8 cellular contexts compared by ENCODE assay signal in the genomic region with DNA sequence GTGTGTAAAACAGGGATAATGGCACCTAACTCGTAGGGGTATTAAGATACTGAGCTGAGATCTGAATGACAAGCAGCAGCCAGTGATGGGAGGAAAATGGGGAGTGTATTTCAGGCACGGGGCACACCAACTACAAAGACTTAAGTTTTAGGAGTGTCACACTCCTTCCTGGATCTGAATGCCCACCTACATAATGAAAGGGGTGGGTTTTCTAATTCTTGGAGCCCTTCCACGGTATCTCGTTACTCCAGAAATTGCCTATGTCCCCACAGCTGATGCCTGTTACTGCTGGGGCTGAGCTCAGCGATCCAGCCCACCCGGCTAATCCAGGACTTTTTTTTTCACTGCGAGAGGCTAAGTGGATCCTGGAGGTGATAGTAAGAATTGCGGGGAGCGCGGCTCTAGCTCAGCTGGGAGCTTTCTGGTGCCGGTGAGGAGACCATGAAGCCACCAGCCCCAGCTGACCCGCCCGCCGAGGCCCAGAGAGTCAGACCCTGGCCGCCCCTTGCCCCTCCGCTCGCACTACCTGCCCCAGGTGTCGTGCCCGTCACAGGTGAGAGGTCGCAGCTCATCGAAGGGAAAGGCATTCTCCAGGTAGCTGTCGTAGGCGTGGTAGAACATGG. TPM values are rescaled to one million over a fixed set of nuclear protein-coding genes. Genes with fewer than 3 reads are reported as not detected.
DNase-seq lines count a peak whose midpoint lies in the region; ATAC-seq and TF ChIP-seq lines count a peak whose summit lies in the region.

No MANE protein-coding gene starts in this region.

- peaks cover 15 to 24% of the 10 kb centered on the region in 2 donors for H3K36me3 Mint-ChIP-seq in activated naive CD4-positive, alpha-beta T cell treated with anti-CD3 and anti-CD28 coated beads, Interleukin-2, amount 50 U/mL, for 72 hours

- H3K27ac ChIP-seq in right cardiac atrium (ENCODE audit: low read length), result peak overlapping the region; percentile 48
- peak overlapping the region; percentile 76 to 82 (median 79) for H3K27ac ChIP-seq in sigmoid colon

- ATAC-seq in activated naive CD4-positive, alpha-beta T cell treated with anti-CD3 and anti-CD28 coated beads, Interleukin-2, amount 50 U/mL, for 72 hours, result peak; percentile 12 to 35
- ATAC-seq in right cardiac atrium (peak; percentile 15 to 35), HG02885 (IDR thresholded peaks at IDR 0.05; ENCODE audit: poor library complexity, unreplicated experiment) (no peak)

- H3K9me3 ChIP-seq in right cardiac atrium (ENCODE audit: control insufficient read depth, low read length), result no peaks in the 10 kb centered on the region
- H3K9me3 ChIP-seq in sigmoid colon, result no peaks in the 10 kb centered on the region

- H3K36me3 ChIP-seq in sigmoid colon, result peaks cover 0 to 26% (median 9%) of the 10 kb centered on the region in 4 donors

- no peak for TF ChIP-seq POLR2A in sigmoid colon (IDR thresholded peaks at IDR 0.05)

- no peaks in the 10 kb centered on the region for H3K4me1 ChIP-seq in right cardiac atrium (ENCODE audit: control insufficient read depth, insufficient read depth, low read length)
- peaks cover 0 to 29% (median 20%) of the 10 kb centered on the region in 4 donors for H3K4me1 ChIP-seq in sigmoid colon

- intact Hi-C loops in right cardiac atrium (cut with DNase I), result loop anchor here in 3 of 4 donors (5.0 to 10.0 kb wide), 2 partner anchors 58 to 61 kb away; no protein-coding TSS in a partner anchor
- intact Hi-C loops in sigmoid colon (cut with DNase I), result loop anchor here (5.0 kb wide), 2 partner anchors 54 to 291 kb away; partner anchors contain the start of genes GDF5 and TRPC4AP
- intact Hi-C loops in posterior cingulate gyrus (cut with DNase I), result loop anchor here (2.0 to 5.0 kb wide), 4 partner anchors 54 to 274 kb away; partner anchors contain the start of genes GGT7, MMP24OS and TRPC4AP

- H3K4me3 ChIP-seq in right cardiac atrium (ENCODE audit: low read length) (peak overlapping the region; percentile 52), sigmoid colon (peak overlapping the region; percentile 60 to 75 (median 70))

- peak overlapping the region; percentile 97 to 98 for H3K27ac Mint-ChIP-seq in activated naive CD4-positive, alpha-beta T cell treated with anti-CD3 and anti-CD28 coated beads, Interleukin-2, amount 50 U/mL, for 72 hours

- H3K9me3 Mint-ChIP-seq in activated naive CD4-positive, alpha-beta T cell treated with anti-CD3 and anti-CD28 coated beads, Interleukin-2, amount 50 U/mL, for 72 hours, result no peaks in the 10 kb centered on the region

- TF ChIP-seq CTCF in sigmoid colon (IDR thresholded peaks at IDR 0.05), result peak in 1 of 4 experiments; percentile 20

- no peak for TF ChIP-seq EP300 in sigmoid colon (IDR thresholded peaks at IDR 0.05)

- peak; percentile 5 to 14 for DNase-seq in stimulated activated CD4-positive, alpha-beta T cell treated with anti-CD3 and anti-CD28 coated beads, Interleukin-4, amount 100 ng/mL, for 48 hours (ENCODE audit: low read depth in 2 of 2)
- DNase-seq in stimulated activated CD4-positive, alpha-beta T cell treated with anti-CD3 and anti-CD28 coated beads, Interleukin-4, amount 100 ng/mL, for 24 hours, result no peak
- DNase-seq in M059J (ENCODE audit: low read depth) (peak; percentile 46), right cardiac atrium (peak in 2 of 3 donors; percentile 61 to 70), sigmoid colon (no peak), posterior cingulate gyrus (no peak)
- DNase-seq in activated naive CD4-positive, alpha-beta T cell treated with anti-CD3 and anti-CD28 coated beads, Interleukin-2, amount 50 U/mL, for 72 hours (ENCODE audit: low spot score in 2 of 2), result peak in 1 of 2 donors; percentile 15

- H3K27me3 ChIP-seq in right cardiac atrium (ENCODE audit: control insufficient read depth, insufficient read depth), result no peaks in the 10 kb centered on the region
- H3K27me3 ChIP-seq in sigmoid colon, result no peaks in the 10 kb centered on the region

- 6% methylated on average over 23 of the region's 23 CpGs for WGBS in right cardiac atrium
- 2 to 5% methylated on average over 23 of the region's 23 CpGs for WGBS in sigmoid colon, 2 donors

RNA-seq across cellular contexts. Expression of gene EDEM2, which starts 0.7 kb away (rescaled TPM):
- 54.5 and 80.3 TPM in 2 replicates for total RNA-seq in M059J (2014; rRNA removed; shearing (Covaris generic))
- total RNA-seq in activated naive CD4-positive, alpha-beta T cell treated with anti-CD3 and anti-CD28 coated beads, Interleukin-2, amount 50 U/mL, for 72 hours, result 10 to 100 TPM; 12.2 to 17.1 TPM
- total RNA-seq in right cardiac atrium, result 10 to 100 TPM; 15.1 to 25.9 (median 15.4) TPM
- polyA plus RNA-seq in right cardiac atrium, result 11.8 TPM
- total RNA-seq in sigmoid colon, result 10 to 100 TPM in 1 of 4 donors, 1 to 10 TPM in 3; 8.4 to 14.3 (median 8.8) TPM
- 10 to 100 TPM; 10.8 to 24.9 (median 15.0) TPM for polyA plus RNA-seq in sigmoid colon

RNA-seq across cellular contexts. Expression of gene PROCR, which starts 25.5 kb away (rescaled TPM):
- 58.9 and 60.0 TPM in 2 replicates for total RNA-seq in M059J (2014; rRNA removed; shearing (Covaris generic))
- total RNA-seq in activated naive CD4-positive, alpha-beta T cell treated with anti-CD3 and anti-CD28 coated beads, Interleukin-2, amount 50 U/mL, for 72 hours, result 1 to 10 TPM; 2.3 to 3.1 TPM
- 10 to 100 TPM; 12.9 to 43.7 (median 22.4) TPM for total RNA-seq in right cardiac atrium
- polyA plus RNA-seq in right cardiac atrium, result 28.0 TPM
- total RNA-seq in sigmoid colon, result 10 to 100 TPM; 12.4 to 53.5 (median 33.8) TPM
- polyA plus RNA-seq in sigmoid colon, result 10 to 100 TPM; 12.9 to 22.8 (median 17.6) TPM

RNA-seq across cellular contexts. Expression of gene TRPC4AP, which starts 53.8 kb away (rescaled TPM):
- 90.6 and 94.4 TPM in 2 replicates for total RNA-seq in M059J (2014; rRNA removed; shearing (Covaris generic))
- total RNA-seq in activated naive CD4-positive, alpha-beta T cell treated with anti-CD3 and anti-CD28 coated beads, Interleukin-2, amount 50 U/mL, for 72 hours, result 10 to 100 TPM; 44.6 to 51.3 TPM
- total RNA-seq in right cardiac atrium (10 to 100 TPM; 34.3 to 44.6 (median 36.6) TPM), sigmoid colon (10 to 100 TPM; 41.8 to 61.8 (median 48.6) TPM)
- polyA plus RNA-seq in right cardiac atrium (29.1 TPM), sigmoid colon (10 to 100 TPM; 24.0 to 45.3 (median 26.8) TPM)

Comparison
In these comparisons a context has a peak if more than half of its experiments do, and no peak if none do; other contexts are left out.
1. DNase-seq: peak in stimulated activated CD4-positive, alpha-beta T cell treated with anti-CD3 and anti-CD28 coated beads, Interleukin-4, amount 100 ng/mL, for 48 hours (2 of 2), M059J (single experiment) and right cardiac atrium (2 of 3); none in stimulated activated CD4-positive, alpha-beta T cell treated with anti-CD3 and anti-CD28 coated beads, Interleukin-4, amount 100 ng/mL, for 24 hours (single experiment), sigmoid colon (single experiment) and posterior cingulate gyrus (0 of 10).